ENCODE assay signal across 8 cellular contexts in the genomic region with DNA sequence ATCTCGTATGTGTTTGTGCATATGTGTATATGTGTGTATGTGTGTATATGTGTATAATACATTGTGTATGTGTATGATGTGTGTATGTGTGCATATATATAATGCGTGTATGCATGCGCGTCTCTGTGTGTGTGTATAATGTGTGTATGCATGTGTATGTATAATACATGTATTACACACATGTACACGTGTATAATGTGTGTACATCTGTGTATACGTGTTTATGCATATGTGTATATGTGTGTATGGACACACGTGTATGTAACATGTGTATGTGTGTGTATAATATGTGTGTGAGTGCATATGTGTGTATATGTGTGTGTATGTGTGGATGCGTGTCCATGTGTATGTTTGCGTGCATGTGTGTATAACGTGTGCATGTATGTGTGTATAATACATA.
"Had no signal": no experiment of that assay in that cellular context is flagged by ENCODE, and none has a peak within 500 bp of the region (broad histone marks: within the 10 kb centered on the region; RNA-seq: fewer than 3 reads in every experiment).

No MANE protein-coding gene starts in this region.

- H3K4me3 ChIP-seq: GM23338, K562 had no signal

- H3K4me2 ChIP-seq: GM23338 had no signal

- H2AFZ ChIP-seq: GM23338 had no signal

- FAIRE-seq: H1, H54, K562 had no signal

- DNase-seq: H9, HCEC 1CT, IMR-90, KG1 had no signal

- ATAC-seq: GM23338, K562 had no signal
